ENCODE assay signal across 13 cellular contexts in the genomic region with DNA sequence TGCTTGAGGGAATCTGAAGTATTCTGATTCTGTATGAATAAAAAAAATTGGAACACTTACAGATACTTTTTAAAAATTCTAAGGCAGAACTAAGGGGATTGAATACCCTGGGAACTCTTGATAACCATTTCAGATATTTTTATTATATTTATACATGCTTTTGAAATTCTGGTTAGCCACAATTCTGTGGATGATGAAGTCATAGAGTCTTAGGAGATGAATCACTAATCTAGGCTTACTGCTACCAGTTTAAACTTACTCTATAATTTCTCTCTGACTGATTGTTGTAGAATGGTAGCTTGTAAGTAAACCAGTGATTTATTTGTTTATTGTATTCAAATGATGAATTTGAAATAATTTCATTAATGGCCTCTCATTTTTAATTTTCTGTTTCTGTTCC. TPM values are rescaled to one million over a fixed set of nuclear protein-coding genes. Genes with fewer than 3 reads are reported as not detected.
DNase-seq lines count a peak whose midpoint lies in the region; ATAC-seq and TF ChIP-seq lines count a peak whose summit lies in the region.
"Had no signal": no experiment of that assay in that cellular context is flagged by ENCODE, and none has a peak within 500 bp of the region (broad histone marks: within the 10 kb centered on the region; RNA-seq: fewer than 3 reads in every experiment).

No MANE protein-coding gene starts in this region.

- ATAC-seq in HG03457 (IDR thresholded peaks at IDR 0.05; ENCODE audit: unreplicated experiment) (no peak), HG03097 (IDR thresholded peaks at IDR 0.05; ENCODE audit: low FRiP score, unreplicated experiment) (no peak)
- ATAC-seq: T-cell had no signal

- no peaks in the 10 kb centered on the region for H3K36me3 ChIP-seq in brain microvascular endothelial cell (replicated peaks)
- H3K36me3 ChIP-seq in mesodermal cell (ENCODE audit: control insufficient read depth, insufficient read depth, low read length), result no peaks in the 10 kb centered on the region
- H3K36me3 ChIP-seq: tibial nerve had no signal

- DNase-seq in AG09309 (ENCODE audit: low read depth) (peak; percentile 72), LoVo (ENCODE audit: low spot score) (peak; percentile 62), brain microvascular endothelial cell (peak; percentile 40), hippocampal formation (lab: John Stamatoyannopoulos, UW) (no peak), ureter (ENCODE audit: low spot score) (no peak)
- DNase-seq: H9; nephron progenitor cell; stimulated activated CD4-positive, alpha-beta T cell treated with anti-CD3 and anti-CD28 coated beads, Interleukin-4, amount 100 ng/mL, for 4 hours; T-cell had no signal

- H3K27ac ChIP-seq in brain microvascular endothelial cell (peak overlapping the region; percentile 70), mesodermal cell (ENCODE audit: low read depth, low read length, severe bottlenecking) (peak overlapping the region; percentile 6)

- peaks cover 10% of the 10 kb centered on the region for H3K4me1 ChIP-seq in mesodermal cell (ENCODE audit: control insufficient read depth, insufficient read depth, low read length, poor library complexity, severe bottlenecking)

- no peak for TF ChIP-seq CTCF in AG09309 (IDR thresholded peaks at IDR 0.05; ENCODE audit: control insufficient read depth, insufficient read depth, low read depth, low read length, missing control alignments)
- no peak for TF ChIP-seq CTCF in brain microvascular endothelial cell (IDR thresholded peaks at IDR 0.05; ENCODE audit: low read depth, low read length, missing control alignments)

- no peaks in the 10 kb centered on the region for H3K27me3 ChIP-seq in brain microvascular endothelial cell (replicated peaks)
- H3K27me3 ChIP-seq: tibial nerve had no signal

- no peak overlapping the region for H3K4me3 ChIP-seq in AG09309 (ENCODE audit: control insufficient read depth, low read depth, low read length)
- H3K4me3 ChIP-seq in brain microvascular endothelial cell (ENCODE audit: low read depth, low read length), result no peak overlapping the region
- no peak overlapping the region for H3K4me3 ChIP-seq in mesodermal cell (ENCODE audit: extremely low read depth, insufficient read depth, low read length, poor library complexity, severe bottlenecking)
- H3K4me3 ChIP-seq: tibial nerve had no signal

- in situ Hi-C loops in brain microvascular endothelial cell (cut with HindIII; ENCODE audit: low pct_ligation_motif_present, low sequenced_read_pairs), result no loop called here

- H3K9me3 ChIP-seq in mesodermal cell (ENCODE audit: control insufficient read depth, low read length), result no peaks in the 10 kb centered on the region
- H3K9me3 ChIP-seq: tibial nerve had no signal

RNA-seq across cellular contexts. Expression of a gene that starts 11.4 kb away (rescaled TPM):
- polyA plus RNA-seq in mesodermal cell (2013, experiment 1 of 2), result 53.7 TPM
- polyA plus RNA-seq in mesodermal cell (2013, experiment 2 of 2), result 54.1 TPM
- 92.0 TPM for total RNA-seq in ureter

Comparison
In these comparisons a context has a peak if more than half of its experiments do, and no peak if none do; other contexts are left out.
1. DNase-seq: peak in AG09309 (single experiment), LoVo (single experiment) and brain microvascular endothelial cell (single experiment); none in hippocampal formation (0 of 2) and ureter (single experiment).